In the genomic region with DNA sequence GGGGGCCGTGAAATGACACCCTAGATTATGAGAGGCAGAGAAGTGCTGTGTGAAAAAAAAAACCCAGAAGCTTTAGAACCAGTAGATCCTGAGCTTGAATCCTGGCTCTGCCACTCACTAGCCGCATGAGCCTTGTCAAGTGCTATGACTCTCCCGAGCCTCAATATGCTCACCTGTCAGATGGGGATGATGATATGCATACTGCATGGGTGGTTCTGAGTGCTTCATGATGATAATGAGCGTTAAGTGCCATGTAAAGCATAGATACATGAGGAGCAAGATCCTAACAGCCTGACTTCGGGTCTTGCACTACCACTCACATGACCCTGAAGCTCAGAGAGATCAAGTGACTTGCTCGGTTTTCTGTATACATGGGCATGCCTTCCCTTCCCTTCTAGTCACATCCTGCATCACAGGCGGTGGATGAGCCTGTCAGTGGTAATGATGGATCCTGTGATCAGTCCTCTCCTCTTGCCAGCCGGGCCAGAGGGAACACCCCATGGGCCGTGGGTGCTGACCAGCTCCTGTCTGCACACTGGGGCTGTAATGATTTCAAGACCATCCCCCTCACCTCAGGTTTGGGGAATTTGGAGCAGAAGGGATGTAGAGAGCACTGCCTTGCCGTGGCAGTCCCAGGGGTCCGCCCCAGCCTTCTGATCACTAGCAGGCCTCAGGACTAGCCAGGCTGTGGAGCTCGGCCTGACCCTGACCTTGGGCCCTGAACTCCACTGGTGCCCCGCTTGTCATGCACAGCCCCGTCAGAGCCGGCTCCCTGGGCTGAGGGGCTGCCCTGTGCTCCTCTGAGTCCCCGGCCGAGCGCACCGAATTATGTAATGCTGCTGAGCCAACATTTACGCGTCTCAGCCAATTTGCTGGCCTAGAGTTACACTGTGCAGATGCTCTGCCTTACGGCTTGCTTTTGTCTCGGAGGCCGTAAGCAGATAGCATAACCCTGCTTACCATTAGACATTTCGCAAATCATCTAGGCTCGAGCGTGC, we compare ENCODE assay signal across 14 cellular contexts.
DNase-seq lines count a peak whose midpoint lies in the region; ATAC-seq and TF ChIP-seq lines count a peak whose summit lies in the region.
"Had no signal": no experiment of that assay in that cellular context is flagged by ENCODE, and none has a peak within 500 bp of the region (broad histone marks: within the 10 kb centered on the region; RNA-seq: fewer than 3 reads in every experiment).

No MANE protein-coding gene starts in this region.

- H3K4me3 ChIP-seq in skeletal muscle tissue (ENCODE audit: low read length in 3 of 3) (peak overlapping the region in 2 of 3 donors; percentile 6 to 52), lower lobe of right lung (no peak overlapping the region)

- H3K4me1 ChIP-seq in skeletal muscle tissue (ENCODE audit: control insufficient read depth in 3 of 3, insufficient read depth in 3 of 3, low read length in 3 of 3) = peaks cover 79 to 92% (median 87%) of the 10 kb centered on the region in 3 donors
- H3K4me1 ChIP-seq in lower lobe of right lung = peaks cover 37% of the 10 kb centered on the region

- peaks cover 1% of the 10 kb centered on the region for H3K27me3 Mint-ChIP-seq in HFFc6 (ENCODE audit: insufficient read depth)
- H3K27me3 Mint-ChIP-seq in brain = peaks cover 3% of the 10 kb centered on the region
- H3K27me3 Mint-ChIP-seq: activated T-helper 17 cell treated with anti-CD3 and anti-CD28 coated beads, Interleukin-2, amount 50 U/mL, for 72 hours had no signal

- peak overlapping the region; percentile 26 to 74 (median 58) for H3K9ac ChIP-seq in skeletal muscle tissue (ENCODE audit: low read depth in 1 of 3, low read length in 3 of 3)

- no peaks in the 10 kb centered on the region for H3K27me3 ChIP-seq in layer of hippocampus (ENCODE audit: control insufficient read depth, insufficient read depth, low read length)
- no peaks in the 10 kb centered on the region for H3K27me3 ChIP-seq in skeletal muscle tissue (ENCODE audit: control insufficient read depth in 3 of 3, insufficient read depth in 3 of 3, low read length in 3 of 3)
- no peaks in the 10 kb centered on the region for H3K27me3 ChIP-seq in lower lobe of right lung (ENCODE audit: low read depth)

- H3K27ac ChIP-seq in layer of hippocampus (ENCODE audit: low read depth, low read length) = peak overlapping the region; percentile 6
- H3K27ac ChIP-seq in skeletal muscle tissue (ENCODE audit: low read depth, low read length) = peak overlapping the region; percentile 89
- H3K27ac ChIP-seq in lower lobe of right lung = no peak overlapping the region

- H3K9me3 ChIP-seq in skeletal muscle tissue (ENCODE audit: control insufficient read depth in 3 of 3, low read length in 3 of 3) = no peaks in the 10 kb centered on the region
- H3K9me3 ChIP-seq in lower lobe of right lung = no peaks in the 10 kb centered on the region

- H3K36me3 Mint-ChIP-seq in HFFc6 (ENCODE audit: low read depth) (peaks cover 5% of the 10 kb centered on the region; the same call in 1 of the 2 replicates), brain (no peaks in the 10 kb centered on the region)
- H3K36me3 Mint-ChIP-seq: CD14-positive monocyte had no signal

- H3K4me3 Mint-ChIP-seq in HFFc6 (no peak overlapping the region), brain (peak overlapping the region in 1 of 5 experiments; percentile 46)
- H3K4me3 Mint-ChIP-seq: activated T-helper 17 cell treated with anti-CD3 and anti-CD28 coated beads, Interleukin-2, amount 50 U/mL, for 72 hours had no signal

- H3K27ac Mint-ChIP-seq in HFFc6 (peak overlapping the region; percentile 89), brain (peak overlapping the region in 3 of 5 experiments; percentile 76 to 79 (median 76))
- H3K27ac Mint-ChIP-seq: activated T-helper 17 cell treated with anti-CD3 and anti-CD28 coated beads, Interleukin-2, amount 50 U/mL, for 72 hours had no signal

- peaks cover 84% of the 10 kb centered on the region for H3K4me1 Mint-ChIP-seq in HFFc6 (ENCODE audit: low read depth)
- H3K4me1 Mint-ChIP-seq in brain = peaks cover 86% of the 10 kb centered on the region
- H3K4me1 Mint-ChIP-seq: activated T-helper 17 cell treated with anti-CD3 and anti-CD28 coated beads, Interleukin-2, amount 50 U/mL, for 72 hours had no signal

- H3K36me3 ChIP-seq in skeletal muscle tissue (ENCODE audit: control insufficient read depth in 3 of 3, insufficient read depth in 3 of 3, low read length in 3 of 3) (no peaks in the 10 kb centered on the region), lower lobe of right lung (no peaks in the 10 kb centered on the region)

- no peak for TF ChIP-seq CTCF in HFFc6 (IDR thresholded peaks at IDR 0.05)
- no peak for TF ChIP-seq CTCF in brain (conservative IDR thresholded peaks at IDR 0.05)
- no peak for TF ChIP-seq CTCF in lower lobe of right lung (IDR thresholded peaks at IDR 0.05)

- intact Hi-C loops in lower lobe of right lung (cut with DNase I) = no loop called here

- no peak for ATAC-seq in lower lobe of right lung
- ATAC-seq: activated T-helper 17 cell treated with anti-CD3 and anti-CD28 coated beads, Interleukin-2, amount 50 U/mL, for 72 hours; PC-3 had no signal

- H3K9me3 Mint-ChIP-seq in HFFc6 = no peaks in the 10 kb centered on the region
- H3K9me3 Mint-ChIP-seq in brain = peaks cover 0 to 8% (median 0%) of the 10 kb centered on the region in 5 experiments
- H3K9me3 Mint-ChIP-seq: activated T-helper 17 cell treated with anti-CD3 and anti-CD28 coated beads, Interleukin-2, amount 50 U/mL, for 72 hours had no signal

- DNase-seq in HFFc6 (no peak), SIG-M5 (lab: John Stamatoyannopoulos, UW) (no peak), NCI-H526 (lab: John Stamatoyannopoulos, UW) (no peak), SHP77 (lab: John Stamatoyannopoulos, UW) (no peak), lower lobe of right lung (no peak)
- DNase-seq: dermis blood vessel endothelial cell; NCI-H187 treated with DMSO at 0.1 percent for 48 hours; PC-3; stimulated activated naive CD4-positive, alpha-beta T cell treated with Interleukin-2 at 50 U/mL for 16 hours had no signal
